1 cellular context compared by ENCODE assay signal in genomic region chr9:136324501-136325300, GRCh38.
TF ChIP-seq lines count a peak whose summit lies in the region.

No MANE protein-coding gene starts in this region.

TF ChIP-seq in HEK293, 187 proteins besides CTCF, POLR2A, EP300 and RAD21 (continued from another document):
- TF ChIP-seq ZNF354C (tag by site-specific recombination; IDR thresholded peaks at IDR 0.05; ENCODE audit: borderline replicate concordance, low read depth), result no peak
- no peak for TF ChIP-seq ZNF433 (tag by site-specific recombination; IDR thresholded peaks at IDR 0.05; ENCODE audit: low read depth)
- no peak for TF ChIP-seq ZNF585B (tag by site-specific recombination; IDR thresholded peaks at IDR 0.05)
- TF ChIP-seq ZNF394 (tag by site-specific recombination; IDR thresholded peaks at IDR 0.05; ENCODE audit: borderline replicate concordance), result no peak
- peak; percentile 53; the same call in 1 of the 2 replicates for TF ChIP-seq GLIS2 (tag by site-specific recombination; IDR thresholded peaks at IDR 0.05)
- no peak for TF ChIP-seq ZSCAN16 (tag by site-specific recombination; IDR thresholded peaks at IDR 0.05)
- peak; percentile 57; the same call in 1 of the 2 replicates for TF ChIP-seq KLF17 (tag by site-specific recombination; IDR thresholded peaks at IDR 0.05)
- no peak for TF ChIP-seq ZNF184 (tag by site-specific recombination; IDR thresholded peaks at IDR 0.05)
- TF ChIP-seq ZBTB8A (tag by site-specific recombination; IDR thresholded peaks at IDR 0.05), result peak; percentile 53
- no peak for TF ChIP-seq WT1 (tag by site-specific recombination; IDR thresholded peaks at IDR 0.05)
- TF ChIP-seq RBAK (tag by site-specific recombination; IDR thresholded peaks at IDR 0.05), result no peak
- no peak for TF ChIP-seq HOXD13 (CRISPR knock-in tag; IDR thresholded peaks at IDR 0.05; ENCODE audit: borderline replicate concordance)
- no peak for TF ChIP-seq ZNF629 (tag by site-specific recombination; IDR thresholded peaks at IDR 0.05)
- TF ChIP-seq BCL6B (tag by site-specific recombination; IDR thresholded peaks at IDR 0.05), result no peak
- no peak for TF ChIP-seq GLI2 (tag by site-specific recombination; IDR thresholded peaks at IDR 0.05; ENCODE audit: borderline replicate concordance, low read depth)
- no peak for TF ChIP-seq ZNF223 (tag by site-specific recombination; IDR thresholded peaks at IDR 0.05)
- TF ChIP-seq ZNF121 (tag by site-specific recombination; IDR thresholded peaks at IDR 0.05), result no peak
- no peak for TF ChIP-seq ZNF518A (tag by site-specific recombination; conservative IDR thresholded peaks at IDR 0.05; ENCODE audit: low read depth)
- no peak for TF ChIP-seq ZNF350 (tag by site-specific recombination; IDR thresholded peaks at IDR 0.05)
- TF ChIP-seq ZNF510 (tag by site-specific recombination; IDR thresholded peaks at IDR 0.05; ENCODE audit: insufficient replicate concordance), result no peak
- TF ChIP-seq KLF1 (tag by site-specific recombination; IDR thresholded peaks at IDR 0.05), result peak; percentile 32; the same call in 1 of the 2 replicates
- peak; percentile 77 for TF ChIP-seq ZNF133 (tag by site-specific recombination; IDR thresholded peaks at IDR 0.05)
- no peak for TF ChIP-seq ZBTB11 (tag by site-specific recombination; conservative IDR thresholded peaks at IDR 0.05; ENCODE audit: low read depth)
- no peak for TF ChIP-seq ZNF48 (tag by site-specific recombination; IDR thresholded peaks at IDR 0.05)
- TF ChIP-seq ZNF776 (tag by site-specific recombination; IDR thresholded peaks at IDR 0.05; ENCODE audit: borderline replicate concordance), result no peak
- peak; percentile 54; the same call in 1 of the 2 replicates for TF ChIP-seq HIC1 (tag by site-specific recombination; IDR thresholded peaks at IDR 0.05)
- no peak for TF ChIP-seq ZFP37 (tag by site-specific recombination; IDR thresholded peaks at IDR 0.05)
- no peak for TF ChIP-seq ZBTB26 (tag by site-specific recombination; optimal IDR thresholded peaks at IDR 0.05)
- no peak for TF ChIP-seq ZNF24 (tag by site-specific recombination; IDR thresholded peaks at IDR 0.05)
